Comparison of ENCODE assay signal across 20 cellular contexts in the genomic region with DNA sequence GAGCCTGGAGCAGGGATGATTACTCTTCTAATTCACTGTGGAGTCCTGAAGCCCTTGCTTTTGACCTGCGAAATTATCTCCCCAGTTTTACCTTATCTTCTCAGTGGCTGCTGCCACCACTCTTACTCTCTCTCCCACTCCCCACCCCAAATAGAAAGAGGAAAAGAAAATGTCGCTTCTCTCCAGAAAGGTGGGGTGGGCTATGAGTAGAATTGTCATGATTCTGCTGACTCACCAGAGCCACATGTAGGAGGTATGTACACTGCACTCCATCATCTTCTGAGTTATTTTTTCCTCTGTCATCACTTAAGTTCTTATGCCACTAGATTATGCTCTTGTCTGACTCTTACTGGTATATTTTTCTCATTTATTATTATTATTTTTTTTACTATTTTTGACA. TPM values are rescaled to one million over a fixed set of nuclear protein-coding genes. Genes with fewer than 3 reads are reported as not detected.
DNase-seq lines count a peak whose midpoint lies in the region; ATAC-seq and TF ChIP-seq lines count a peak whose summit lies in the region.
"Had no signal": no experiment of that assay in that cellular context is flagged by ENCODE, and none has a peak within 500 bp of the region (broad histone marks: within the 10 kb centered on the region; RNA-seq: fewer than 3 reads in every experiment).

No MANE protein-coding gene starts in this region.

- peak overlapping the region; percentile 29 for H3K27ac Mint-ChIP-seq in GM23338
- H3K27ac Mint-ChIP-seq: IgD-negative memory B cell had no signal

- H2AFZ ChIP-seq in GM23338, result peak overlapping the region; percentile 86; the same call in 1 of the 2 replicates

- peaks cover 21% of the 10 kb centered on the region for H3K4me1 Mint-ChIP-seq in GM23338

- peaks cover 3% of the 10 kb centered on the region; the same call in 1 of the 2 replicates for H3K9me2 ChIP-seq in GM23338 (ENCODE audit: insufficient read depth)

- no peaks in the 10 kb centered on the region for H3K9me3 Mint-ChIP-seq in GM23338
- H3K9me3 Mint-ChIP-seq: IgD-negative memory B cell had no signal

- H3K27ac ChIP-seq in GM23338 (ENCODE audit: low read depth), result no peak overlapping the region
- H3K27ac ChIP-seq: C4-2B, Peyer's patch had no signal

- H3K4me3 Mint-ChIP-seq in GM23338, result no peak overlapping the region
- H3K4me3 Mint-ChIP-seq: IgD-negative memory B cell had no signal

- no peaks in the 10 kb centered on the region for H3K27me3 Mint-ChIP-seq in GM23338 (ENCODE audit: insufficient read depth, low read depth, poor library complexity)

- DNase-seq in NCI-H345 treated with DMSO at 0.1 percent for 48 hours (lab: John Stamatoyannopoulos, UW; ENCODE audit: unreplicated experiment), result peak; percentile 25
- no peak for DNase-seq in NCI-H345 (lab: John Stamatoyannopoulos, UW)
- DNase-seq in GM23338 (ENCODE audit: low spot score), result no peak
- peak; percentile 33 for DNase-seq in NCI-H510A (lab: John Stamatoyannopoulos, UW)
- peak; percentile 8 for DNase-seq in choroid plexus epithelial cell (ENCODE audit: low read depth)
- no peak for DNase-seq in MV-4-11 (lab: John Stamatoyannopoulos, UW)
- DNase-seq in NCI-H1048 (lab: John Stamatoyannopoulos, UW), result no peak
- DNase-seq: DMS53, GDM1, Karpas-422, NCI-H1092, NCI-H1436 treated with DMSO at 0.1 percent for 48 hours, NCI-H2107, NCI-H446, NCI-H69, Peyer's patch had no signal

- no peak overlapping the region for H3K4me2 ChIP-seq in GM23338

- H3K4me1 ChIP-seq in GM23338 (ENCODE audit: insufficient read depth), result peaks cover 3% of the 10 kb centered on the region
- H3K4me1 ChIP-seq: Peyer's patch had no signal

- ATAC-seq in GM23338 (no peak), GM21447 (IDR thresholded peaks at IDR 0.05; ENCODE audit: unreplicated experiment) (no peak)
- ATAC-seq: SK-N-SH treated with all-trans-retinoic acid at 6 μM for 48 hours had no signal

- H3K4me3 ChIP-seq in GM23338 (no peak overlapping the region), choroid plexus epithelial cell (ENCODE audit: low read depth, low read length) (no peak overlapping the region)
- H3K4me3 ChIP-seq: Peyer's patch had no signal

- TF ChIP-seq CTCF in GM23338 (conservative IDR thresholded peaks at IDR 0.05; ENCODE audit: low read depth in 2 of 2) (no peak), choroid plexus epithelial cell (conservative IDR thresholded peaks at IDR 0.05; ENCODE audit: low read depth, low read length) (no peak)

- H4K20me1 ChIP-seq in GM23338 (replicated peaks; ENCODE audit: insufficient read depth), result no peaks in the 10 kb centered on the region

- H3K79me2 ChIP-seq in GM23338 (replicated peaks; ENCODE audit: insufficient read depth), result no peaks in the 10 kb centered on the region

- no peaks in the 10 kb centered on the region for H3K36me3 ChIP-seq in GM23338 (ENCODE audit: insufficient read depth)
- H3K36me3 ChIP-seq: Peyer's patch had no signal

- no peaks in the 10 kb centered on the region for H3K36me3 Mint-ChIP-seq in GM23338 (ENCODE audit: low read depth)

- no peaks in the 10 kb centered on the region for H3F3A ChIP-seq in GM23338 (replicated peaks; ENCODE audit: low read depth)

- H3K27me3 ChIP-seq in GM23338 (ENCODE audit: insufficient read depth), result no peaks in the 10 kb centered on the region
- H3K27me3 ChIP-seq: Peyer's patch had no signal

TF ChIP-seq in GM23338, 12 proteins besides CTCF, POLR2A, EP300 and RAD21:
- TF ChIP-seq STAT1 (IDR thresholded peaks at IDR 0.05; ENCODE audit: unreplicated experiment) (no peak), JUNB (IDR thresholded peaks at IDR 0.05; ENCODE audit: unreplicated experiment) (no peak), POLR2AphosphoS5 (IDR thresholded peaks at IDR 0.05; ENCODE audit: low read depth) (no peak)
- TF ChIP-seq, protein P1, sequence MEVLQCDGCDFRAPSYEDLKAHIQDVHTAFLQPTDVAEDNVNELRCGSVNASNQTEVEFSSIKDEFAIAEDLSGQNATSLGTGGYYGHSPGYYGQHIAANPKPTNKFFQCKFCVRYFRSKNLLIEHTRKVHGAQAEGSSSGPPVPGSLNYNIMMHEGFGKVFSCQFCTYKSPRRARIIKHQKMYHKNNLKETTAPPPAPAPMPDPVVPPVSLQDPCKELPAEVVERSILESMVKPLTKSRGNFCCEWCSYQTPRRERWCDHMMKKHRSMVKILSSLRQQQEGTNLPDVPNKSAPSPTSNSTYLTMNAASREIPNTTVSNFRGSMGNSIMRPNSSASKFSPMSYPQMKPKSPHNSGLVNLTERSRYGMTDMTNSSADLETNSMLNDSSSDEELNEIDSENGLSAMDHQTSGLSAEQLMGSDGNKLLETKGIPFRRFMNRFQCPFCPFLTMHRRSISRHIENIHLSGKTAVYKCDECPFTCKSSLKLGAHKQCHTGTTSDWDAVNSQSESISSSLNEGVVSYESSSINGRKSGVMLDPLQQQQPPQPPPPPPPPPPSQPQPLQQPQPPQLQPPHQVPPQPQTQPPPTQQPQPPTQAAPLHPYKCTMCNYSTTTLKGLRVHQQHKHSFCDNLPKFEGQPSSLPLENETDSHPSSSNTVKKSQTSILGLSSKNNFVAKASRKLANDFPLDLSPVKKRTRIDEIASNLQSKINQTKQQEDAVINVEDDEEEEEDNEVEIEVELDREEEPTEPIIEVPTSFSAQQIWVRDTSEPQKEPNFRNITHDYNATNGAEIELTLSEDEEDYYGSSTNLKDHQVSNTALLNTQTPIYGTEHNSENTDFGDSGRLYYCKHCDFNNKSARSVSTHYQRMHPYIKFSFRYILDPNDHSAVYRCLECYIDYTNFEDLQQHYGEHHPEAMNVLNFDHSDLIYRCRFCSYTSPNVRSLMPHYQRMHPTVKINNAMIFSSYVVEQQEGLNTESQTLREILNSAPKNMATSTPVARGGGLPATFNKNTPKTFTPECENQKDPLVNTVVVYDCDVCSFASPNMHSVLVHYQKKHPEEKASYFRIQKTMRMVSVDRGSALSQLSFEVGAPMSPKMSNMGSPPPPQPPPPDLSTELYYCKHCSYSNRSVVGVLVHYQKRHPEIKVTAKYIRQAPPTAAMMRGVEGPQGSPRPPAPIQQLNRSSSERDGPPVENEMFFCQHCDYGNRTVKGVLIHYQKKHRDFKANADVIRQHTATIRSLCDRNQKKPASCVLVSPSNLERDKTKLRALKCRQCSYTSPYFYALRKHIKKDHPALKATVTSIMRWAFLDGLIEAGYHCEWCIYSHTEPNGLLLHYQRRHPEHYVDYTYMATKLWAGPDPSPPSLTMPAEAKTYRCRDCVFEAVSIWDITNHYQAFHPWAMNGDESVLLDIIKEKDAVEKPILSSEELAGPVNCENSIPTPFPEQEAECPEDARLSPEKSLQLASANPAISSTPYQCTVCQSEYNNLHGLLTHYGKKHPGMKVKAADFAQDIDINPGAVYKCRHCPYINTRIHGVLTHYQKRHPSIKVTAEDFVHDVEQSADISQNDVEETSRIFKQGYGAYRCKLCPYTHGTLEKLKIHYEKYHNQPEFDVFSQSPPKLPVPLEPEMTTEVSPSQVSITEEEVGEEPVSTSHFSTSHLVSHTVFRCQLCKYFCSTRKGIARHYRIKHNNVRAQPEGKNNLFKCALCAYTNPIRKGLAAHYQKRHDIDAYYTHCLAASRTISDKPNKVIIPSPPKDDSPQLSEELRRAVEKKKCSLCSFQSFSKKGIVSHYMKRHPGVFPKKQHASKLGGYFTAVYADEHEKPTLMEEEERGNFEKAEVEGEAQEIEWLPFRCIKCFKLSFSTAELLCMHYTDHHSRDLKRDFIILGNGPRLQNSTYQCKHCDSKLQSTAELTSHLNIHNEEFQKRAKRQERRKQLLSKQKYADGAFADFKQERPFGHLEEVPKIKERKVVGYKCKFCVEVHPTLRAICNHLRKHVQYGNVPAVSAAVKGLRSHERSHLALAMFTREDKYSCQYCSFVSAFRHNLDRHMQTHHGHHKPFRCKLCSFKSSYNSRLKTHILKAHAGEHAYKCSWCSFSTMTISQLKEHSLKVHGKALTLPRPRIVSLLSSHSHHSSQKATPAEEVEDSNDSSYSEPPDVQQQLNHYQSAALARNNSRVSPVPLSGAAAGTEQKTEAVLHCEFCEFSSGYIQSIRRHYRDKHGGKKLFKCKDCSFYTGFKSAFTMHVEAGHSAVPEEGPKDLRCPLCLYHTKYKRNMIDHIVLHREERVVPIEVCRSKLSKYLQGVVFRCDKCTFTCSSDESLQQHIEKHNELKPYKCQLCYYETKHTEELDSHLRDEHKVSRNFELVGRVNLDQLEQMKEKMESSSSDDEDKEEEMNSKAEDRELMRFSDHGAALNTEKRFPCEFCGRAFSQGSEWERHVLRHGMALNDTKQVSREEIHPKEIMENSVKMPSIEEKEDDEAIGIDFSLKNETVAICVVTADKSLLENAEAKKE (CRISPR knock-in tag; IDR thresholded peaks at IDR 0.05), result no peak
TF ChIP-seq in GM23338: peak in this region for 0.

RNA-seq across cellular contexts. Expression of a gene that starts 43.9 kb away (rescaled TPM):
- 16.9 and 19.6 TPM in 2 replicates for total RNA-seq in GM23338 (2014; rRNA removed; shearing (Covaris generic))
- 9.6 and 12.8 TPM in 2 replicates for polyA plus RNA-seq in GM23338 (2016; fragmentation: Nextera tagmentation; extraction: Ambion mirVana)
- polyA plus RNA-seq: IgD-negative memory B cell had no signal

Comparison
In these comparisons a context has a peak if more than half of its experiments do, and no peak if none do; other contexts are left out.
1. DNase-seq: peak in NCI-H345 treated with DMSO at 0.1 percent for 48 hours (single experiment), NCI-H510A (single experiment) and choroid plexus epithelial cell (single experiment); none in NCI-H345 (single experiment), GM23338 (single experiment), MV-4-11 (single experiment) and NCI-H1048 (single experiment).